In the genomic region with DNA sequence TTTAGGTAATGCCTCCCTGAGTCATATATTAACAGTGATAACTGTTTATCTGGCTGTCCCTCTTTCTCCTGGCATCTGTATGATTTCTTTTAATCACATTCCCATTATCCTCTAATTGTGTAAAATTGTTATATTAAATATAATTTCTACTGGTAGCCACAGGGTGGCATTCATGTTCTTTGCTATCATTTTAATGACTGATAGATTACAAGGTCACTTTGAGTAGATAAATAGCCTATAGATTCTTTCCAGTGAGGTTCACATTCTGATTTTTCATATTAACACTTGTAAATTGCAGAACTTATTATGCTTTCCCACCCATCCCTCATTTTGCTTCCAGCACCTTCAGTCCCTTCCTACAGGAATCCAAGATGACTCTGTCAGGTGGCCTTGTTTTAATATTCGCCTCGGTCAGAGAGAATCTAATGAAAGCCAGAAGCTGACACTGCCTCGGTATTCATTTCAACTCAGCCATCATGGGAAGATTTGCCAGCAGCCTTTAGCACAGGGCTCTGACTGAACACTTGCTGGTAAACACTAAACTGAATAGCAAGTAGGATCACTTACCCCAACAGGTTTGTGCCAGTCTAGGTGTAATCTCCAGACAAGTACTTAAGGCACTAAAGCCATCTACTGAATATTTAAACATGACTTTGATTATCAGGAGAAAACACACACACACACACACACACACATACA, we compare ENCODE assay signal across 13 cellular contexts.
A peak's percentile ranks its signal among the peaks of the same experiment; 100 is the strongest.
DNase-seq lines count a peak whose midpoint lies in the region; ATAC-seq, FAIRE-seq and TF ChIP-seq lines count a peak whose summit lies in the region.
"Had no signal": no experiment of that assay in that cellular context is flagged by ENCODE, and none has a peak within 500 bp of the region (broad histone marks: within the 10 kb centered on the region; RNA-seq: fewer than 3 reads in every experiment).

No MANE protein-coding gene starts in this region.

- TF ChIP-seq POLR2A in endothelial cell of umbilical vein (IDR thresholded peaks at IDR 0.05; ENCODE audit: low read depth, low read length) (no peak), H54 (IDR thresholded peaks at IDR 0.05; ENCODE audit: low read depth, low read length) (no peak)

- H3K36me3 ChIP-seq in endothelial cell of umbilical vein (ENCODE audit: control insufficient read depth in 2 of 2, extremely low read depth in 1 of 2, insufficient read depth in 2 of 2, low read length in 2 of 2): no peaks in the 10 kb centered on the region
- H3K36me3 ChIP-seq: BLaER1 treated with 17β-estradiol and CSF1 and Interleukin-3, amounts not matched to agents 10 nM and 100 nM had no signal

- DNase-seq in ACHN (peak; percentile 4), HCEC 1CT (peak; percentile 18), NCI-H510A (lab: John Stamatoyannopoulos, UW) (peak; percentile 43), endothelial cell of umbilical vein (ENCODE audit: low read depth, low spot score) (peak; percentile 6), H54 (ENCODE audit: insufficient read length, low spot score) (no peak), Calu3 (no peak)
- no peak for DNase-seq in activated effector memory CD4-positive, alpha-beta T cell treated with Interleukin-2 at 50 U/mL for 16 hours
- DNase-seq: activated naive CD4-positive, alpha-beta T cell treated with Interleukin-2 at 50 U/mL for 16 hours; stimulated activated CD4-positive, alpha-beta T cell treated with anti-CD3 and anti-CD28 coated beads, Interleukin-2, amount 100 ng/mL, for 24 hours had no signal

- no peaks in the 10 kb centered on the region for H3K27me3 ChIP-seq in endothelial cell of umbilical vein (ENCODE audit: control insufficient read depth in 2 of 2, insufficient read depth in 2 of 2, low read length in 2 of 2)
- H3K27me3 ChIP-seq: BLaER1 treated with 17β-estradiol and CSF1 and Interleukin-3, amounts not matched to agents 10 nM and 100 nM had no signal

- no peaks in the 10 kb centered on the region for H3K9me1 ChIP-seq in endothelial cell of umbilical vein (replicated peaks; ENCODE audit: control insufficient read depth, extremely low read depth, insufficient read depth, low read length)

- no peaks in the 10 kb centered on the region for H3K79me2 ChIP-seq in endothelial cell of umbilical vein (ENCODE audit: control insufficient read depth, insufficient read depth, low read length)

- H3K9me3 Mint-ChIP-seq in Calu3 (ENCODE audit: low read depth, unreplicated experiment): peaks cover 7% of the 10 kb centered on the region

- no peaks in the 10 kb centered on the region for H3K4me1 Mint-ChIP-seq in Calu3 (ENCODE audit: low read depth, unreplicated experiment)

- dilution Hi-C loops in endothelial cell of umbilical vein (cut with MboI; ENCODE audit: extremely low pct_ligation_motif_present, low sequenced_read_pairs): no loop called here

- no peak for ATAC-seq in GM19351 (IDR thresholded peaks at IDR 0.05; ENCODE audit: unreplicated experiment)
- ATAC-seq: activated CD4-positive, CD25-positive, alpha-beta regulatory T cell treated with anti-CD3 and anti-CD28 coated beads, Interleukin-2, amount 50 U/mL, for 24 hours; GM12878 had no signal

- H3K4me1 ChIP-seq in endothelial cell of umbilical vein (ENCODE audit: control insufficient read depth, extremely low read depth, insufficient read depth, low read length): no peaks in the 10 kb centered on the region

- H3K4me3 Mint-ChIP-seq in Calu3 (ENCODE audit: low read depth, unreplicated experiment): no peak overlapping the region

- no peak overlapping the region for H2AFZ ChIP-seq in endothelial cell of umbilical vein (ENCODE audit: low read depth, low read length)

- POLR2A ChIA-PET in endothelial cell of umbilical vein (lab: Charles Lee): no interaction called here

- CTCF ChIA-PET in endothelial cell of umbilical vein (lab: Charles Lee) (interaction anchor here (1.4 kb wide), 1 partner anchor 1146 kb away, joined by 5 read pairs; no protein-coding TSS in a partner anchor), Calu3 (lab: Charles Lee) (no interaction called here)

- FAIRE-seq in endothelial cell of umbilical vein (lab: Jason Lieb, UNC) (no peak), H54 (lab: Jason Lieb, UNC) (no peak)
- FAIRE-seq: GM12878 had no signal

- no peak overlapping the region for H3K27ac Mint-ChIP-seq in Calu3 (ENCODE audit: unreplicated experiment)

- H3K36me3 Mint-ChIP-seq in Calu3 (ENCODE audit: insufficient read depth, unreplicated experiment): no peaks in the 10 kb centered on the region

- intact Hi-C loops in endothelial cell of umbilical vein (cut with micrococcal nuclease): loop anchor here (1.0 to 5.0 kb wide), 3 partner anchors 887 to 1237 kb away; no protein-coding TSS in a partner anchor
- intact Hi-C loops in Calu3 (cut with micrococcal nuclease; ENCODE audit: unreplicated experiment): loop anchor here (5.0 kb wide), 1 partner anchor 1147 kb away; no protein-coding TSS in a partner anchor

- H3K9ac ChIP-seq in endothelial cell of umbilical vein (replicated peaks; ENCODE audit: extremely low read depth, insufficient read depth, low read length): no peak overlapping the region
- H3K9ac ChIP-seq: BLaER1 treated with 17β-estradiol and CSF1 and Interleukin-3, amounts not matched to agents 10 nM and 100 nM had no signal

- H4K20me1 ChIP-seq in endothelial cell of umbilical vein (replicated peaks; ENCODE audit: control insufficient read depth, extremely low read depth, insufficient read depth, low read length): no peaks in the 10 kb centered on the region
- H4K20me1 ChIP-seq: BLaER1 treated with 17β-estradiol and CSF1 and Interleukin-3, amounts not matched to agents 10 nM and 100 nM had no signal

- no peaks in the 10 kb centered on the region for H3K9me3 ChIP-seq in endothelial cell of umbilical vein (replicated peaks; ENCODE audit: control insufficient read depth, insufficient read depth, low read length)
- H3K9me3 ChIP-seq: BLaER1 treated with 17β-estradiol and CSF1 and Interleukin-3, amounts not matched to agents 10 nM and 100 nM had no signal

- BruUV-seq in endothelial cell of umbilical vein (replicated peaks; lab: Mats Ljungman, UMichigan): no TSS peak
- BruUV-seq in Calu3 (replicated peaks; lab: Mats Ljungman, UMichigan): no TSS peak

- no peak overlapping the region for H3K27ac ChIP-seq in endothelial cell of umbilical vein (ENCODE audit: insufficient read depth, low read depth, low read length)
- H3K27ac ChIP-seq: BLaER1 treated with 17β-estradiol and CSF1 and Interleukin-3, amounts not matched to agents 10 nM and 100 nM had no signal

- TF ChIP-seq CTCF in endothelial cell of umbilical vein (IDR thresholded peaks at IDR 0.05; ENCODE audit: extremely low read depth in 1 of 2, insufficient read depth in 1 of 2, low read depth in 1 of 2, low read length in 2 of 2) (no peak), Calu3 (IDR thresholded peaks at IDR 0.05; ENCODE audit: unreplicated experiment) (no peak)

- H3K4me3 ChIP-seq in endothelial cell of umbilical vein (replicated peaks in 1 of 3; ENCODE audit: insufficient read depth in 1 of 3, low read depth in 1 of 3, low read length in 3 of 3): no peak overlapping the region
- H3K4me3 ChIP-seq: BLaER1 treated with 17β-estradiol and CSF1 and Interleukin-3, amounts not matched to agents 10 nM and 100 nM; GM12878 had no signal

- in situ Hi-C loops in ACHN (cut with HindIII; ENCODE audit: low pct_ligation_motif_present, low pct_unique_long_range_greater_than_20kb, low sequenced_read_pairs): no loop called here

- no peaks in the 10 kb centered on the region for H3K27me3 Mint-ChIP-seq in Calu3 (ENCODE audit: unreplicated experiment)

- H3K4me2 ChIP-seq in endothelial cell of umbilical vein (ENCODE audit: insufficient read depth, low read length): no peak overlapping the region
- H3K4me2 ChIP-seq: BLaER1 treated with 17β-estradiol and CSF1 and Interleukin-3, amounts not matched to agents 10 nM and 100 nM had no signal

TF ChIP-seq in endothelial cell of umbilical vein, 7 proteins besides CTCF, POLR2A, EP300 and RAD21:
- TF ChIP-seq MYC (IDR thresholded peaks at IDR 0.05; ENCODE audit: low read depth, low read length) (no peak), FOS (IDR thresholded peaks at IDR 0.05; ENCODE audit: borderline replicate concordance, insufficient read depth, low read length) (no peak), GATA2 (IDR thresholded peaks at IDR 0.05; ENCODE audit: insufficient read depth, insufficient read length, low read depth, low read length) (no peak), EZH2 (IDR thresholded peaks at IDR 0.05; ENCODE audit: borderline replicate concordance, low read depth, low read length, severe bottlenecking) (no peak), JUN (IDR thresholded peaks at IDR 0.05; ENCODE audit: borderline replicate concordance, insufficient read depth, insufficient read length, low read depth) (no peak), POLR2AphosphoS5 (IDR thresholded peaks at IDR 0.05; ENCODE audit: insufficient read depth, low read depth, low read length) (no peak)
- TF ChIP-seq, protein P1, sequence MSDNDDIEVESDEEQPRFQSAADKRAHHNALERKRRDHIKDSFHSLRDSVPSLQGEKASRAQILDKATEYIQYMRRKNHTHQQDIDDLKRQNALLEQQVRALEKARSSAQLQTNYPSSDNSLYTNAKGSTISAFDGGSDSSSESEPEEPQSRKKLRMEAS (IDR thresholded peaks at IDR 0.05; ENCODE audit: insufficient read depth, insufficient read length): no peak
TF ChIP-seq in endothelial cell of umbilical vein: peak in this region for 0.

Comparison
In these comparisons a context has a peak if more than half of its experiments do, and no peak if none do; other contexts are left out.
1. DNase-seq: peak in ACHN (single experiment), HCEC 1CT (single experiment), NCI-H510A (single experiment) and endothelial cell of umbilical vein (single experiment); none in activated effector memory CD4-positive, alpha-beta T cell treated with Interleukin-2 at 50 U/mL for 16 hours (single experiment), H54 (single experiment) and Calu3 (single experiment).